Comparison of ENCODE assay signal across 22 cellular contexts in the genomic region with DNA sequence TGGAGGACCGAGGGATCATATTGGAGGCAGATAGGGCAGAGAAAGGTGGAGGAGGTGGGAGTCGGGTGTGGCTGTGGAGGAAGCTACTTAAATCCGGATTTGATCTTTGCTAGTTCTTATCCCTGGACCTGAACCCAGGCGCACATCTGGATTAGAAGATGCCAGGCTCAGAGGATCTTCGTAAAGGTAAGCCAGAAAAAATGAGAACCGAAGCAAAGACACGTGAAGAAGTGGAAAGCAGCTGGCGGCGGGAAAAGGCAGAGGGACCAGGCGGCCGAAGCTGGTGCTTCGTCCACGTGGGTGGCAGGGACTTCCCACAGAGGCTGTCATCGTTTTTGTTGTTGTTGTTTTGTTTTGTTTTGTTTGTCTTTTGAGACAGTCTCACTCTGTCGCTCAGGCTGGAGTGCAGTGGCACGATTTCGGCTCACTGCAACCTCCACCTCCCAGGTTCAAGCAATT. TPM values are rescaled to one million over a fixed set of nuclear protein-coding genes. Genes with fewer than 3 reads are reported as not detected.
DNase-seq lines count a peak whose midpoint lies in the region; ATAC-seq and TF ChIP-seq lines count a peak whose summit lies in the region.
"Had no signal": no experiment of that assay in that cellular context is flagged by ENCODE, and none has a peak within 500 bp of the region (broad histone marks: within the 10 kb centered on the region; RNA-seq: fewer than 3 reads in every experiment).

A gene with protein sequence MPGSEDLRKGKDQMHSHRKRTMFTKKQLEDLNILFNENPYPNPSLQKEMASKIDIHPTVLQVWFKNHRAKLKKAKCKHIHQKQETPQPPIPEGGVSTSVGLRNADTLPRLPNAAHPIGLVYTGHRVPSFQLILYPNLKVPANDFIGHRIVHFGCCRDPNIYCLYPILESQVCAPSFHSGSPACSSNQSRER (plus strand): TSS at position 51 of the 459 bp plus-strand sequence. CDS start 108 bp downstream, at position 159.

- no peak within 1 kb of the TSS for H3K4me3 ChIP-seq in GM23338
- H3K4me3 ChIP-seq in trophoblast cell (ENCODE audit: low read depth, low read length), result no peak within 1 kb of the TSS
- H3K4me3 ChIP-seq: A549; BLaER1 treated with 17β-estradiol and CSF1 and Interleukin-3, amounts not matched to agents 10 nM and 100 nM had no signal

- no peak for TF ChIP-seq CTCF in GM23338 (conservative IDR thresholded peaks at IDR 0.05; ENCODE audit: low read depth in 2 of 2)

- H2AFZ ChIP-seq in GM23338 (peak within 1 kb of the TSS; percentile 74; the same call in 1 of the 2 replicates), trophoblast cell (ENCODE audit: insufficient read depth, low read length, poor library complexity) (no peak within 1 kb of the TSS)

- H3K27me3 ChIP-seq in GM23338 (ENCODE audit: insufficient read depth) (no peaks in the 10 kb centered on the region), trophoblast cell (ENCODE audit: insufficient read depth, low read length) (no peaks in the 10 kb centered on the region)
- H3K27me3 ChIP-seq: BE2C; BLaER1 treated with 17β-estradiol and CSF1 and Interleukin-3, amounts not matched to agents 10 nM and 100 nM had no signal

- no peak within 1 kb of the TSS for H4K12ac ChIP-seq in trophoblast cell (ENCODE audit: low read depth, low read length)

- H3K27ac ChIP-seq in GM23338 (ENCODE audit: low read depth) (no peak within 1 kb of the TSS), trophoblast cell (ENCODE audit: low read depth, low read length) (no peak within 1 kb of the TSS)
- H3K27ac ChIP-seq: A549; BLaER1 treated with 17β-estradiol and CSF1 and Interleukin-3, amounts not matched to agents 10 nM and 100 nM had no signal

- no peak for DNase-seq in GM23338 (ENCODE audit: low spot score)
- DNase-seq in central memory CD8-positive, alpha-beta T cell (ENCODE audit: low spot score in 2 of 2), result no peak
- no peak for DNase-seq in trophoblast cell
- no peak for DNase-seq in NCI-H2227 treated with DMSO at 0.1 percent for 48 hours (lab: John Stamatoyannopoulos, UW)
- no peak for DNase-seq in DMS53 treated with DMSO at 0.1 percent for 48 hours (lab: John Stamatoyannopoulos, UW; ENCODE audit: unreplicated experiment)
- no peak for DNase-seq in NCI-H2196 treated with DMSO at 0.1 percent for 48 hours (lab: John Stamatoyannopoulos, UW; ENCODE audit: unreplicated experiment)
- DNase-seq in activated naive CD8-positive, alpha-beta T cell treated with anti-CD3 and anti-CD28 coated beads, Interleukin-2, amount 50 U/mL, for 24 hours, result no peak
- DNase-seq: 8988T; ACHN; AML-193; BE2C; Calu3; CD4-positive, alpha-beta T cell; CD8-positive, alpha-beta memory T cell; DMS53; DND-41; GOT3; H7 had no signal

- peak within 1 kb of the TSS; percentile 86 for H2BK12ac ChIP-seq in trophoblast cell (ENCODE audit: low read length)

- no peak within 1 kb of the TSS for H3K18ac ChIP-seq in trophoblast cell (ENCODE audit: low read length)

- H2BK120ac ChIP-seq in trophoblast cell (ENCODE audit: insufficient read depth, low read length, poor library complexity), result peak within 1 kb of the TSS; percentile 71

- H3K14ac ChIP-seq in trophoblast cell (ENCODE audit: low read length), result peak within 1 kb of the TSS; percentile 52

- H3K9me3 Mint-ChIP-seq in GM23338, result peaks cover 4% of the 10 kb centered on the region; the same call in 2 of the 3 replicates
- peaks cover 5% of the 10 kb centered on the region for H3K9me3 Mint-ChIP-seq in central memory CD8-positive, alpha-beta T cell
- H3K9me3 Mint-ChIP-seq in activated naive CD8-positive, alpha-beta T cell treated with anti-CD3 and anti-CD28 coated beads, Interleukin-2, amount 50 U/mL, for 24 hours, result peaks cover 12% of the 10 kb centered on the region

- peaks cover 26% of the 10 kb centered on the region for H3K79me1 ChIP-seq in trophoblast cell (ENCODE audit: low read length)

- H3F3A ChIP-seq in GM23338 (replicated peaks; ENCODE audit: low read depth), result no peaks in the 10 kb centered on the region; the same call in 1 of the 2 replicates

- no peak for ATAC-seq in GM23338
- no peak for ATAC-seq in central memory CD8-positive, alpha-beta T cell (replicated peaks; ENCODE audit: extremely low read depth, poor library complexity, severe bottlenecking)
- ATAC-seq in activated naive CD8-positive, alpha-beta T cell treated with anti-CD3 and anti-CD28 coated beads, Interleukin-2, amount 50 U/mL, for 24 hours, result no peak
- ATAC-seq: A549, HCT116 had no signal

- peak within 1 kb of the TSS; percentile 82 for H4K91ac ChIP-seq in trophoblast cell (ENCODE audit: low read depth, low read length)

- peaks cover 5% of the 10 kb centered on the region; the same call in 1 of the 2 replicates for H3K4me1 ChIP-seq in GM23338 (ENCODE audit: insufficient read depth)
- H3K4me1 ChIP-seq in trophoblast cell (ENCODE audit: control insufficient read depth in 1 of 2, insufficient read depth in 2 of 2, low read length in 2 of 2), result peaks cover 6 to 7% of the 10 kb centered on the region in 2 experiments
- H3K4me1 ChIP-seq: A549; BE2C; BLaER1 treated with 17β-estradiol and CSF1 and Interleukin-3, amounts not matched to agents 10 nM and 100 nM had no signal

- H3K4ac ChIP-seq in trophoblast cell (ENCODE audit: low read depth, low read length), result peak within 1 kb of the TSS; percentile 40

- no peaks in the 10 kb centered on the region for H3K9me2 ChIP-seq in GM23338 (ENCODE audit: insufficient read depth)

- no peak within 1 kb of the TSS for H3K4me3 Mint-ChIP-seq in GM23338
- H3K4me3 Mint-ChIP-seq in central memory CD8-positive, alpha-beta T cell, result no peak within 1 kb of the TSS
- no peak within 1 kb of the TSS for H3K4me3 Mint-ChIP-seq in activated naive CD8-positive, alpha-beta T cell treated with anti-CD3 and anti-CD28 coated beads, Interleukin-2, amount 50 U/mL, for 24 hours
- H3K4me3 Mint-ChIP-seq: CD14-positive monocyte; CD4-positive, alpha-beta T cell; CD8-positive, alpha-beta memory T cell had no signal

- H3K9ac ChIP-seq in trophoblast cell (ENCODE audit: low read length), result no peak within 1 kb of the TSS
- H3K9ac ChIP-seq: BLaER1 treated with 17β-estradiol and CSF1 and Interleukin-3, amounts not matched to agents 10 nM and 100 nM had no signal

- H3K9me3 ChIP-seq in trophoblast cell (ENCODE audit: insufficient read depth, low read depth, low read length), result no peaks in the 10 kb centered on the region
- H3K9me3 ChIP-seq: BE2C had no signal

- peak within 1 kb of the TSS; percentile 9 for H4K8ac ChIP-seq in trophoblast cell (ENCODE audit: low read depth, low read length)

- peaks cover 3% of the 10 kb centered on the region; the same call in 2 of the 3 replicates for H3K4me1 Mint-ChIP-seq in GM23338
- H3K4me1 Mint-ChIP-seq in central memory CD8-positive, alpha-beta T cell, result no peaks in the 10 kb centered on the region
- no peaks in the 10 kb centered on the region for H3K4me1 Mint-ChIP-seq in activated naive CD8-positive, alpha-beta T cell treated with anti-CD3 and anti-CD28 coated beads, Interleukin-2, amount 50 U/mL, for 24 hours
- H3K4me1 Mint-ChIP-seq: CD14-positive monocyte; CD8-positive, alpha-beta memory T cell had no signal

- peak within 1 kb of the TSS; percentile 72 for H2AK5ac ChIP-seq in trophoblast cell (ENCODE audit: low read length)

- H4K20me1 ChIP-seq in GM23338 (replicated peaks; ENCODE audit: insufficient read depth), result no peaks in the 10 kb centered on the region
- H4K20me1 ChIP-seq: BLaER1 treated with 17β-estradiol and CSF1 and Interleukin-3, amounts not matched to agents 10 nM and 100 nM had no signal

- H3K27me3 Mint-ChIP-seq in GM23338 (ENCODE audit: insufficient read depth, low read depth, poor library complexity), result peaks cover 8% of the 10 kb centered on the region
- no peaks in the 10 kb centered on the region for H3K27me3 Mint-ChIP-seq in central memory CD8-positive, alpha-beta T cell
- no peaks in the 10 kb centered on the region for H3K27me3 Mint-ChIP-seq in activated naive CD8-positive, alpha-beta T cell treated with anti-CD3 and anti-CD28 coated beads, Interleukin-2, amount 50 U/mL, for 24 hours
- H3K27me3 Mint-ChIP-seq: CD4-positive, alpha-beta T cell had no signal

- H3K79me2 ChIP-seq in GM23338 (replicated peaks; ENCODE audit: insufficient read depth) (no peaks in the 10 kb centered on the region), trophoblast cell (ENCODE audit: control insufficient read depth, insufficient read depth, low read length, poor library complexity) (peaks cover 2% of the 10 kb centered on the region)

- H2BK5ac ChIP-seq in trophoblast cell (ENCODE audit: low read depth, low read length, poor library complexity), result peak within 1 kb of the TSS; percentile 58

- H3K36me3 ChIP-seq in GM23338 (ENCODE audit: insufficient read depth) (no peaks in the 10 kb centered on the region), trophoblast cell (ENCODE audit: control insufficient read depth in 1 of 2, insufficient read depth in 2 of 2, low read length in 2 of 2) (no peaks in the 10 kb centered on the region)
- H3K36me3 ChIP-seq: BE2C; BLaER1 treated with 17β-estradiol and CSF1 and Interleukin-3, amounts not matched to agents 10 nM and 100 nM had no signal

- no peak within 1 kb of the TSS for H3K23ac ChIP-seq in trophoblast cell (ENCODE audit: low read length)

- H3K4me2 ChIP-seq in GM23338 (no peak within 1 kb of the TSS), trophoblast cell (ENCODE audit: low read length) (no peak within 1 kb of the TSS)
- H3K4me2 ChIP-seq: A549; BLaER1 treated with 17β-estradiol and CSF1 and Interleukin-3, amounts not matched to agents 10 nM and 100 nM had no signal

- no CpG with 5 or more reads among the region's 17 CpGs for WGBS in trophoblast cell (ENCODE audit: extremely low coverage, insufficient coverage, insufficient read length)

- H3K27ac Mint-ChIP-seq in GM23338, result no peak within 1 kb of the TSS
- H3K27ac Mint-ChIP-seq in central memory CD8-positive, alpha-beta T cell (ENCODE audit: low read depth), result peak within 1 kb of the TSS; percentile 57
- no peak within 1 kb of the TSS for H3K27ac Mint-ChIP-seq in activated naive CD8-positive, alpha-beta T cell treated with anti-CD3 and anti-CD28 coated beads, Interleukin-2, amount 50 U/mL, for 24 hours
- H3K27ac Mint-ChIP-seq: CD14-positive monocyte; CD4-positive, alpha-beta T cell; CD8-positive, alpha-beta memory T cell had no signal

- no peaks in the 10 kb centered on the region for H3K36me3 Mint-ChIP-seq in GM23338 (ENCODE audit: low read depth)
- H3K36me3 Mint-ChIP-seq in central memory CD8-positive, alpha-beta T cell (ENCODE audit: insufficient read depth), result no peaks in the 10 kb centered on the region
- no peaks in the 10 kb centered on the region for H3K36me3 Mint-ChIP-seq in activated naive CD8-positive, alpha-beta T cell treated with anti-CD3 and anti-CD28 coated beads, Interleukin-2, amount 50 U/mL, for 24 hours (ENCODE audit: low read depth)
- H3K36me3 Mint-ChIP-seq: CD14-positive monocyte had no signal

TF ChIP-seq in GM23338, 12 proteins besides CTCF, POLR2A, EP300 and RAD21 (continues in another document):
- TF ChIP-seq NANOG (IDR thresholded peaks at IDR 0.05; ENCODE audit: borderline replicate concordance), result no peak
- no peak for TF ChIP-seq ZNF331 (CRISPR knock-in tag; IDR thresholded peaks at IDR 0.05; ENCODE audit: low read depth)
- no peak for TF ChIP-seq ZNF114 (CRISPR knock-in tag; IDR thresholded peaks at IDR 0.05)
- TF ChIP-seq STAT1 (IDR thresholded peaks at IDR 0.05; ENCODE audit: unreplicated experiment), result no peak

RNA-seq across cellular contexts. Expression of the gene that starts here (rescaled TPM):
- total RNA-seq in GM23338 (2014; rRNA removed; shearing (Covaris generic)), result not detected in 2 replicates
- not detected in 2 replicates for polyA plus RNA-seq in GM23338 (2016; fragmentation: Nextera tagmentation; extraction: Ambion mirVana)
- 0.29 and 0.43 TPM in 2 replicates for polyA plus RNA-seq in trophoblast cell (2013)
- total RNA-seq: Calu3; CD4-positive, alpha-beta T cell; CD8-positive, alpha-beta memory T cell had no signal
- polyA plus RNA-seq: A549; CD14-positive monocyte; CD8-positive, alpha-beta memory T cell had no signal
